In genomic region chrX:135981010-135981409, GRCh38 we compare ENCODE assay signal across 1 cellular context.
A peak's percentile ranks its signal among the peaks of the same experiment; 100 is the strongest.
TF ChIP-seq lines count a peak whose summit lies in the region.

No MANE protein-coding gene starts in this region.

TF ChIP-seq in K562, 482 proteins besides CTCF, POLR2A, EP300 and RAD21:
- peak; percentile 63; the same call in 1 of the 2 replicates for TF ChIP-seq ZNF766 (CRISPR knock-in tag; conservative IDR thresholded peaks at IDR 0.05)
- no peak for TF ChIP-seq NKRF (IDR thresholded peaks at IDR 0.05; ENCODE audit: borderline replicate concordance)
